ENCODE assay signal across 9 cellular contexts in genomic region chr10:71769279-71769823, GRCh38. TPM values are rescaled to one million over a fixed set of nuclear protein-coding genes. Genes with fewer than 3 reads are reported as not detected.
DNase-seq lines count a peak whose midpoint lies in the region; ATAC-seq and FAIRE-seq lines count a peak whose summit lies in the region.
"Had no signal": no experiment of that assay in that cellular context is flagged by ENCODE, and none has a peak within 500 bp of the region (broad histone marks: within the 10 kb centered on the region; RNA-seq: fewer than 3 reads in every experiment).

No MANE protein-coding gene starts in this region.

- no peaks in the 10 kb centered on the region for H3K27me3 Mint-ChIP-seq in activated T-helper 2 cell treated with anti-CD3 and anti-CD28 coated beads, Interferon-gamma antibody, Interleukin-2, Interleukin-4, amounts not matched to agents 10 μg/mL and 5 μg/mL and 100 μg/mL, durations not matched to agents 14 hours and 24 hours and 36 hours (ENCODE audit: low read depth)

- H3K9me3 Mint-ChIP-seq in activated T-helper 2 cell treated with anti-CD3 and anti-CD28 coated beads, Interferon-gamma antibody, Interleukin-2, Interleukin-4, amounts not matched to agents 10 μg/mL and 5 μg/mL and 100 μg/mL, durations not matched to agents 14 hours and 24 hours and 36 hours, result no peaks in the 10 kb centered on the region

- peak overlapping the region; percentile 97 for H3K27ac Mint-ChIP-seq in activated T-helper 2 cell treated with anti-CD3 and anti-CD28 coated beads, Interferon-gamma antibody, Interleukin-2, Interleukin-4, amounts not matched to agents 10 μg/mL and 5 μg/mL and 100 μg/mL, durations not matched to agents 14 hours and 24 hours and 36 hours

- ATAC-seq in GM18870 (IDR thresholded peaks at IDR 0.05; ENCODE audit: unreplicated experiment), result peak; percentile 31
- peak; percentile 13 for ATAC-seq in HG02970 (IDR thresholded peaks at IDR 0.05; ENCODE audit: low FRiP score, unreplicated experiment)
- no peak for ATAC-seq in GM21526 (IDR thresholded peaks at IDR 0.05; ENCODE audit: low FRiP score, unreplicated experiment)

- FAIRE-seq in urothelium cell line (lab: Jason Lieb, UNC), result no peak

- peak overlapping the region; percentile 78 for H3K4me3 Mint-ChIP-seq in activated T-helper 2 cell treated with anti-CD3 and anti-CD28 coated beads, Interferon-gamma antibody, Interleukin-2, Interleukin-4, amounts not matched to agents 10 μg/mL and 5 μg/mL and 100 μg/mL, durations not matched to agents 14 hours and 24 hours and 36 hours (ENCODE audit: low read depth)

- H3K36me3 Mint-ChIP-seq in activated T-helper 2 cell treated with anti-CD3 and anti-CD28 coated beads, Interferon-gamma antibody, Interleukin-2, Interleukin-4, amounts not matched to agents 10 μg/mL and 5 μg/mL and 100 μg/mL, durations not matched to agents 14 hours and 24 hours and 36 hours (ENCODE audit: low read depth), result peaks cover 63% of the 10 kb centered on the region

- H3K4me1 Mint-ChIP-seq in activated T-helper 2 cell treated with anti-CD3 and anti-CD28 coated beads, Interferon-gamma antibody, Interleukin-2, Interleukin-4, amounts not matched to agents 10 μg/mL and 5 μg/mL and 100 μg/mL, durations not matched to agents 14 hours and 24 hours and 36 hours (ENCODE audit: low read depth), result peaks cover 67% of the 10 kb centered on the region

- intact Hi-C loops in activated T-helper 2 cell treated with anti-CD3 and anti-CD28 coated beads, Interferon-gamma antibody, Interleukin-2, Interleukin-4, amounts not matched to agents 10 μg/mL and 5 μg/mL and 100 μg/mL, durations not matched to agents 14 hours and 24 hours and 36 hours (cut with micrococcal nuclease), result loop anchor here (1.0 to 2.0 kb wide), 4 partner anchors 12 to 81 kb away; partner anchors contain the start of gene PSAP

- DNase-seq in activated T-helper 2 cell treated with anti-CD3 and anti-CD28 coated beads, Interferon-gamma antibody, Interleukin-2, Interleukin-4, amounts not matched to agents 10 μg/mL and 5 μg/mL and 100 μg/mL, durations not matched to agents 14 hours and 24 hours and 36 hours (ENCODE audit: low spot score), result no peak
- peak; percentile 84 to 92 for DNase-seq in lung microvascular endothelial cell (ENCODE audit: low read depth in 2 of 2)
- DNase-seq in NCI-H2081 treated with DMSO at 0.1 percent for 48 hours (lab: John Stamatoyannopoulos, UW), result no peak
- DNase-seq in urothelium cell line (ENCODE audit: low spot score), result no peak
- no peak for DNase-seq in AG20443 (ENCODE audit: low spot score)

RNA-seq across cellular contexts. Expression of gene VSIR, which starts 4.0 kb away (rescaled TPM):
- 56.5 and 61.9 TPM in 2 replicates for total RNA-seq in activated T-helper 2 cell treated with anti-CD3 and anti-CD28 coated beads, Interferon-gamma antibody, Interleukin-2, Interleukin-4, amounts not matched to agents 10 μg/mL and 5 μg/mL and 100 μg/mL, durations not matched to agents 14 hours and 24 hours and 36 hours
- total RNA-seq in lung microvascular endothelial cell, result 7.5 and 10.7 TPM in 2 replicates

RNA-seq across cellular contexts. Expression of gene C10orf105, which starts 49.8 kb away (rescaled TPM):
- 0.11 and 0.18 TPM in 2 replicates for total RNA-seq in activated T-helper 2 cell treated with anti-CD3 and anti-CD28 coated beads, Interferon-gamma antibody, Interleukin-2, Interleukin-4, amounts not matched to agents 10 μg/mL and 5 μg/mL and 100 μg/mL, durations not matched to agents 14 hours and 24 hours and 36 hours
- not detected in 2 replicates for total RNA-seq in lung microvascular endothelial cell
- total RNA-seq: SK-MEL-5 had no signal

Comparison
In these comparisons a context has a peak if more than half of its experiments do, and no peak if none do; other contexts are left out.
1. DNase-seq: peak in lung microvascular endothelial cell (2 of 2); none in activated T-helper 2 cell treated with anti-CD3 and anti-CD28 coated beads, Interferon-gamma antibody, Interleukin-2, Interleukin-4, amounts not matched to agents 10 μg/mL and 5 μg/mL and 100 μg/mL, durations not matched to agents 14 hours and 24 hours and 36 hours (single experiment), NCI-H2081 treated with DMSO at 0.1 percent for 48 hours (single experiment), urothelium cell line (single experiment) and AG20443 (single experiment).